Comparison of ENCODE assay signal across 20 cellular contexts in genomic region chr7:121132940-121133339, GRCh38.
"Had no signal": no experiment of that assay in that cellular context is flagged by ENCODE, and none has a peak within 500 bp of the region (broad histone marks: within the 10 kb centered on the region; RNA-seq: fewer than 3 reads in every experiment).

No MANE protein-coding gene starts in this region.

- H3K36me3 ChIP-seq: Peyer's patch, SJCRH30 had no signal

- ATAC-seq: PC-3, Right ventricle myocardium inferior had no signal

- H3K27me3 ChIP-seq: Peyer's patch, SJCRH30 had no signal

- DNase-seq: KBM-7, MV-4-11, NCI-H1048, NCI-H1105 treated with DMSO at 0.1 percent for 48 hours, NCI-H1417 treated with DMSO at 0.1 percent for 48 hours, NCI-H1694, NCI-H187 treated with DMSO at 0.1 percent for 48 hours, NCI-H2029 treated with DMSO at 0.1 percent for 48 hours, NCI-H2227 treated with DMSO at 0.1 percent for 48 hours, NCI-H524, NCI-H526 treated with DMSO at 0.1 percent for 48 hours, NCI-H774, PC-3, Peyer's patch, SHP77 treated with DMSO at 0.1 percent for 48 hours, SJCRH30, T-helper 1 cell had no signal

- H3K27ac Mint-ChIP-seq: IgD-negative memory B cell had no signal

- H3K4me1 ChIP-seq: Peyer's patch, SJCRH30 had no signal

- H3K27ac ChIP-seq: HL-60, Peyer's patch, SJCRH30 had no signal

- H3K9me3 ChIP-seq: Peyer's patch, SJCRH30 had no signal

- H3K27me3 Mint-ChIP-seq: IgD-negative memory B cell had no signal

- H3K4me3 Mint-ChIP-seq: IgD-negative memory B cell had no signal

- H3K4me3 ChIP-seq: Peyer's patch, SJCRH30 had no signal

- H3K9me3 Mint-ChIP-seq: IgD-negative memory B cell had no signal
